In genomic region chr6:33407132-33407718, GRCh38 we compare ENCODE assay signal across 11 cellular contexts. TPM values are rescaled to one million over a fixed set of nuclear protein-coding genes. Genes with fewer than 3 reads are reported as not detected.
DNase-seq lines count a peak whose midpoint lies in the region; FAIRE-seq and TF ChIP-seq lines count a peak whose summit lies in the region.
"Had no signal": no experiment of that assay in that cellular context is flagged by ENCODE, and none has a peak within 500 bp of the region (broad histone marks: within the 10 kb centered on the region; RNA-seq: fewer than 3 reads in every experiment).

No MANE protein-coding gene starts in this region.

- no peak overlapping the region for H3K27ac Mint-ChIP-seq in Caco-2 (ENCODE audit: unreplicated experiment)
- H3K27ac Mint-ChIP-seq: activated CD4-positive, alpha-beta memory T cell treated with anti-CD3 and anti-CD28 coated beads, Interleukin-2, amount 10 ng/mL, durations not matched to agents 7 days and 5 days had no signal

- peaks cover 13% of the 10 kb centered on the region for H3K4me1 Mint-ChIP-seq in Caco-2 (ENCODE audit: low read depth, unreplicated experiment)

- no peak overlapping the region for H2AFZ ChIP-seq in KMS-11 (ENCODE audit: low read depth)

- no peaks in the 10 kb centered on the region for H3K27me3 Mint-ChIP-seq in Caco-2 (ENCODE audit: insufficient read depth, unreplicated experiment)
- H3K27me3 Mint-ChIP-seq: activated CD4-positive, alpha-beta memory T cell treated with anti-CD3 and anti-CD28 coated beads, Interleukin-2, amount 10 ng/mL, durations not matched to agents 7 days and 5 days had no signal

- intact Hi-C loops in Caco-2 (cut with micrococcal nuclease; ENCODE audit: unreplicated experiment), result no loop called here

- no peaks in the 10 kb centered on the region for H3K9me3 Mint-ChIP-seq in Caco-2 (ENCODE audit: unreplicated experiment)
- H3K9me3 Mint-ChIP-seq: activated CD4-positive, alpha-beta memory T cell treated with anti-CD3 and anti-CD28 coated beads, Interleukin-2, amount 10 ng/mL, durations not matched to agents 7 days and 5 days had no signal

- no peaks in the 10 kb centered on the region for H3K27me3 ChIP-seq in Caco-2 (replicated peaks; ENCODE audit: control insufficient read depth, insufficient read depth, low read length)
- H3K27me3 ChIP-seq in KMS-11 (ENCODE audit: insufficient read depth, low read depth), result no peaks in the 10 kb centered on the region

- no peaks in the 10 kb centered on the region; the same call in 1 of the 2 replicates for H3K79me2 ChIP-seq in KMS-11 (ENCODE audit: insufficient read depth, low read depth)

- H3K9ac ChIP-seq in KMS-11, result no peak overlapping the region

- H3K9me3 ChIP-seq in Caco-2, result no peaks in the 10 kb centered on the region

- FAIRE-seq in GM19239 (lab: Jason Lieb, UNC), result no peak

- H3K4me1 ChIP-seq in Caco-2 (peaks cover 15% of the 10 kb centered on the region), KMS-11 (ENCODE audit: low read depth, poor library complexity, severe bottlenecking) (peaks cover 12% of the 10 kb centered on the region)

- TF ChIP-seq CTCF in Caco-2 (IDR thresholded peaks at IDR 0.05; ENCODE audit: insufficient read depth in 1 of 2, low read depth in 1 of 2, low read length in 1 of 2, severe bottlenecking in 1 of 2, unreplicated experiment in 1 of 2) (peak; percentile 29), KMS-11 (conservative IDR thresholded peaks at IDR 0.05; ENCODE audit: low read depth, low read length) (0 out of 2 replicates have a peak, but pooled peaks have one; percentile 27)

- no peak overlapping the region for H3K4me3 Mint-ChIP-seq in Caco-2 (ENCODE audit: unreplicated experiment)
- H3K4me3 Mint-ChIP-seq: activated CD4-positive, alpha-beta memory T cell treated with anti-CD3 and anti-CD28 coated beads, Interleukin-2, amount 10 ng/mL, durations not matched to agents 7 days and 5 days had no signal

- H3K36me3 ChIP-seq in Caco-2 (ENCODE audit: control insufficient read depth, insufficient read depth, low read length), result peaks cover 12% of the 10 kb centered on the region
- peaks cover 9% of the 10 kb centered on the region; the same call in 1 of the 2 replicates for H3K36me3 ChIP-seq in KMS-11 (ENCODE audit: insufficient read depth)

- CTCF ChIA-PET in Caco-2 (lab: Charles Lee), result interaction anchor here (0.6 to 1.2 kb wide), 3 partner anchors 14 to 130 kb away, joined by 3 to 4 read pairs (median 4); partner anchors contain the start of gene B3GALT4

- no peaks in the 10 kb centered on the region for H4K20me1 ChIP-seq in KMS-11 (ENCODE audit: insufficient read depth)

- H3K36me3 Mint-ChIP-seq in Caco-2 (ENCODE audit: insufficient read depth, unreplicated experiment), result peaks cover 91% of the 10 kb centered on the region

- BruUV-seq in Caco-2 (replicated peaks; lab: Mats Ljungman, UMichigan), result no TSS peak

- POLR2A ChIA-PET in Caco-2 (lab: Charles Lee), result no interaction called here

- H3K4me2 ChIP-seq in KMS-11, result no peak overlapping the region

- H3K27ac ChIP-seq in KMS-11, result no peak overlapping the region

- H3K4me3 ChIP-seq in Caco-2 (ENCODE audit: low read depth, low read length) (no peak overlapping the region), KMS-11 (IDR thresholded peaks at IDR 0.05; ENCODE audit: insufficient read depth, low read depth, low read length) (no peak overlapping the region)

- DNase-seq in Caco-2 (peak in 1 of 2 experiments; percentile 30), amniotic epithelial cell (ENCODE audit: low read depth) (peak; percentile 64), myocyte (ENCODE audit: low read depth) (peak; percentile 65), NCI-H1930 (lab: John Stamatoyannopoulos, UW) (no peak), GM19239 (ENCODE audit: insufficient read length, low spot score) (no peak), OCI-M2 (lab: John Stamatoyannopoulos, UW; ENCODE audit: unreplicated experiment) (no peak)
- no peak for DNase-seq in activated naive CD4-positive, alpha-beta T cell (lab: John Stamatoyannopoulos, UW)
- DNase-seq: activated CD4-positive, alpha-beta memory T cell treated with anti-CD3 and anti-CD28 coated beads, Interleukin-2, amount 10 ng/mL, durations not matched to agents 7 days and 5 days; effector CD4-positive, alpha-beta T cell; NCI-H2107 had no signal

RNA-seq across cellular contexts. Expression of gene PHF1, which starts 3.6 kb away (rescaled TPM):
- total RNA-seq in Caco-2 (2022) (23.6 and 26.4 TPM in 2 replicates), myocyte (54.4 and 55.5 TPM in 2 replicates)
- 64.9 TPM for polyA plus RNA-seq in myocyte (2012)

RNA-seq across cellular contexts. Expression of gene CUTA, which starts 10.7 kb away (rescaled TPM):
- total RNA-seq in Caco-2 (2022), result 166 and 177 TPM in 2 replicates
- total RNA-seq in myocyte, result 163 and 189 TPM in 2 replicates
- 406 TPM for polyA plus RNA-seq in myocyte (2012)

RNA-seq across cellular contexts. Expression of gene SYNGAP1, which starts 12.6 kb away (rescaled TPM):
- 17.1 and 18.3 TPM in 2 replicates for total RNA-seq in Caco-2 (2022)
- total RNA-seq in myocyte, result 2.7 and 2.8 TPM in 2 replicates
- 16.6 TPM for polyA plus RNA-seq in myocyte (2012)

RNA-seq across cellular contexts. Expression of gene KIFC1, which starts 15.6 kb away (rescaled TPM):
- total RNA-seq in Caco-2 (2022), result 65.3 and 65.4 TPM in 2 replicates
- 0.35 and 0.52 TPM in 2 replicates for total RNA-seq in myocyte
- polyA plus RNA-seq in myocyte (2012), result 0.44 TPM

RNA-seq across cellular contexts. Expression of gene ZBTB9, which starts 47.2 kb away (rescaled TPM):
- total RNA-seq in Caco-2 (2022) (11.4 and 12.5 TPM in 2 replicates), myocyte (3.6 and 5.2 TPM in 2 replicates)
- polyA plus RNA-seq in myocyte (2012), result 7.0 TPM

Comparison
In these comparisons a context has a peak if more than half of its experiments do, and no peak if none do; other contexts are left out.
1. DNase-seq: peak in amniotic epithelial cell (single experiment) and myocyte (single experiment); none in NCI-H1930 (0 of 2), GM19239 (single experiment), activated naive CD4-positive, alpha-beta T cell (0 of 4) and OCI-M2 (single experiment).